8 cellular contexts compared by ENCODE assay signal in genomic region chr20:38645980-38646858, GRCh38. TPM values are rescaled to one million over a fixed set of nuclear protein-coding genes. Genes with fewer than 3 reads are reported as not detected.
A peak's percentile ranks its signal among the peaks of the same experiment; 100 is the strongest.
DNase-seq lines count a peak whose midpoint lies in the region; ATAC-seq and TF ChIP-seq lines count a peak whose summit lies in the region.

No MANE protein-coding gene starts in this region.

- intact Hi-C loops in Panc1 (cut with micrococcal nuclease; ENCODE audit: unreplicated experiment): loop anchor here (1.0 to 5.0 kb wide), 3 partner anchors 86 to 246 kb away; no protein-coding TSS in a partner anchor

- no peaks in the 10 kb centered on the region for H3K36me3 ChIP-seq in Panc1 (ENCODE audit: control insufficient read depth, insufficient read depth, low read length)

- peak overlapping the region; percentile 9 to 38; a peak in 3 of 4 replicates for H3K4me3 ChIP-seq in Panc1 (ENCODE audit: low read depth in 2 of 2, low read length in 2 of 2)
- H3K4me3 ChIP-seq in fibroblast of mammary gland (ENCODE audit: control insufficient read depth, low read depth, low read length): no peak overlapping the region

- peak; percentile 97 for TF ChIP-seq CTCF in Panc1 (IDR thresholded peaks at IDR 0.05)
- peak; percentile 65 for TF ChIP-seq CTCF in fibroblast of mammary gland (conservative IDR thresholded peaks at IDR 0.05; ENCODE audit: control insufficient read depth, insufficient read depth, low read depth, low read length)
- TF ChIP-seq CTCF in nephron (IDR thresholded peaks at IDR 0.05; ENCODE audit: unreplicated experiment in 3 of 3): peak; percentile 94 to 97 (median 97)

- BruUV-seq in Panc1 (replicated peaks; lab: Mats Ljungman, UMichigan): no TSS peak

- H3K36me3 Mint-ChIP-seq in activated T-cell treated with anti-CD3 and anti-CD28 coated beads, Interleukin-2, amount 50 U/mL, for 24 hours (ENCODE audit: low read depth): no peaks in the 10 kb centered on the region
- H3K36me3 Mint-ChIP-seq in nephron (ENCODE audit: low read depth): no peaks in the 10 kb centered on the region

- DNase-seq in COLO829 (ENCODE audit: low spot score): peak; percentile 84
- DNase-seq in KBM-7: peak; percentile 80
- DNase-seq in Panc1 (ENCODE audit: low read depth, low spot score): no peak
- peak; percentile 96 for DNase-seq in activated T-cell treated with anti-CD3 and anti-CD28 coated beads, Interleukin-2, amount 50 U/mL, for 24 hours
- DNase-seq in fibroblast of mammary gland (ENCODE audit: low read depth): peak; percentile 61
- peak; percentile 92 for DNase-seq in stimulated activated naive CD8-positive, alpha-beta T cell treated with anti-CD3 and anti-CD28 coated beads, Interleukin-15, Interleukin-2, amounts not matched to agents 100 U/mL and 50 U/mL, for 24 hours

- no peaks in the 10 kb centered on the region for H3K4me1 ChIP-seq in Panc1 (ENCODE audit: control insufficient read depth, insufficient read depth, low read length)

- in situ Hi-C loops in KBM-7 (cut with MboI; ENCODE audit: low pct_unique_long_range_greater_than_20kb, low sequenced_read_pairs) (loop anchor here (25.0 kb wide), 1 partner anchor 391 kb away; no protein-coding TSS in a partner anchor), Panc1 (cut with HindIII; ENCODE audit: low pct_unique_long_range_greater_than_20kb, low sequenced_read_pairs) (no loop called here)

- no peak overlapping the region for H3K27ac ChIP-seq in Panc1 (ENCODE audit: low read length)

- POLR2A ChIA-PET in Panc1 (lab: Charles Lee): no interaction called here

- CTCF ChIA-PET in Panc1 (lab: Charles Lee): no interaction called here

- H3K9me3 ChIP-seq in Panc1 (ENCODE audit: control insufficient read depth, insufficient read depth, low read depth, low read length): no peaks in the 10 kb centered on the region

- H3K4me3 Mint-ChIP-seq in activated T-cell treated with anti-CD3 and anti-CD28 coated beads, Interleukin-2, amount 50 U/mL, for 24 hours: peak overlapping the region; percentile 69
- H3K4me3 Mint-ChIP-seq in nephron: peak overlapping the region; percentile 65 to 74 (median 69)

- peaks cover 7% of the 10 kb centered on the region for H3K4me1 Mint-ChIP-seq in activated T-cell treated with anti-CD3 and anti-CD28 coated beads, Interleukin-2, amount 50 U/mL, for 24 hours (ENCODE audit: low read depth)
- H3K4me1 Mint-ChIP-seq in nephron: peaks cover 14% of the 10 kb centered on the region

- ATAC-seq in GM21515 (IDR thresholded peaks at IDR 0.05; ENCODE audit: unreplicated experiment): peak; percentile 85
- peak; percentile 91 for ATAC-seq in Panc1
- ATAC-seq in stimulated activated naive CD8-positive, alpha-beta T cell treated with anti-CD3 and anti-CD28 coated beads, Interleukin-15, Interleukin-2, amounts not matched to agents 100 U/mL and 50 U/mL, for 24 hours: peak; percentile 85

- H3K27me3 Mint-ChIP-seq in activated T-cell treated with anti-CD3 and anti-CD28 coated beads, Interleukin-2, amount 50 U/mL, for 24 hours: peaks cover 48% of the 10 kb centered on the region
- peaks cover 68% of the 10 kb centered on the region for H3K27me3 Mint-ChIP-seq in nephron (ENCODE audit: low read depth)

- no peaks in the 10 kb centered on the region for H3K9me3 Mint-ChIP-seq in activated T-cell treated with anti-CD3 and anti-CD28 coated beads, Interleukin-2, amount 50 U/mL, for 24 hours
- no peaks in the 10 kb centered on the region for H3K9me3 Mint-ChIP-seq in nephron

- H3K27me3 ChIP-seq in Panc1 (ENCODE audit: control insufficient read depth, insufficient read depth, low read length): 0 out of 2 replicates have a peak, but pooled peaks cover 5% of the 10 kb centered on the region

- H3K27ac Mint-ChIP-seq in activated T-cell treated with anti-CD3 and anti-CD28 coated beads, Interleukin-2, amount 50 U/mL, for 24 hours: no peak overlapping the region
- no peak overlapping the region for H3K27ac Mint-ChIP-seq in nephron

RNA-seq across cellular contexts. Expression of gene ARHGAP40, which starts 44.6 kb away (rescaled TPM):
- 0.18 TPM for total RNA-seq in Panc1 (2021; ENCODE audit: unreplicated experiment)
- not detected for polyA plus RNA-seq in Panc1 (2012; ENCODE audit: insufficient read length)
